ENCODE assay signal across 1 cellular context in genomic region chr11:63672934-63673539, GRCh38.
A peak's percentile ranks its signal among the peaks of the same experiment; 100 is the strongest.
TF ChIP-seq lines count a peak whose summit lies in the region.

No MANE protein-coding gene starts in this region.

TF ChIP-seq in K562, 482 proteins besides CTCF, POLR2A, EP300 and RAD21:
- TF ChIP-seq L3MBTL2 (IDR thresholded peaks at IDR 0.05) (0 out of 2 replicates have a peak, but pooled peaks have one; percentile 39), KAT7 (CRISPR knock-in tag; IDR thresholded peaks at IDR 0.05; ENCODE audit: borderline replicate concordance) (no peak), ZC3H11A (IDR thresholded peaks at IDR 0.05; ENCODE audit: low read depth, low read length) (no peak), ZNF253 (CRISPR knock-in tag; conservative IDR thresholded peaks at IDR 0.05) (no peak), POLR2H (tag; IDR thresholded peaks at IDR 0.05; ENCODE audit: low read depth) (peak; percentile 54), CBX3 (IDR thresholded peaks at IDR 0.05; ENCODE audit: borderline replicate concordance in 1 of 2, low read length in 2 of 2) (no peak), ATF3 (IDR thresholded peaks at IDR 0.05) (peak; percentile 90), ATF3 (CRISPR knock-in tag; conservative IDR thresholded peaks at IDR 0.05) (no peak), MNT (conservative IDR thresholded peaks at IDR 0.05) (no peak), NR2C2 (CRISPR knock-in tag; IDR thresholded peaks at IDR 0.05) (no peak), NR2C2 (tag; IDR thresholded peaks at IDR 0.05) (peak; percentile 48; the same call in 1 of the 2 replicates), ZNF589 (CRISPR knock-in tag; IDR thresholded peaks at IDR 0.05; ENCODE audit: low read depth) (no peak), DACH1 (IDR thresholded peaks at IDR 0.05; ENCODE audit: partially characterized antibody) (no peak), CEBPG (CRISPR knock-in tag; IDR thresholded peaks at IDR 0.05) (0 out of 2 replicates have a peak, but pooled peaks have one; percentile 24), CEBPG (tag; conservative IDR thresholded peaks at IDR 0.05 in 1 of 2, IDR thresholded peaks at IDR 0.05 in 1 of 2) (peak; percentile 48 to 94; a peak in 3 of 4 replicates), C11orf30 (IDR thresholded peaks at IDR 0.05; ENCODE audit: low read depth) (no peak), ATF7 (IDR thresholded peaks at IDR 0.05) (peak; percentile 34; the same call in 1 of the 2 replicates), SMAD2 (IDR thresholded peaks at IDR 0.05; ENCODE audit: low read depth, low read length) (no peak), CREBBP (IDR thresholded peaks at IDR 0.05; ENCODE audit: low read depth, low read length) (no peak), ESRRA (IDR thresholded peaks at IDR 0.05; ENCODE audit: borderline replicate concordance, low read depth) (peak; percentile 47; the same call in 1 of the 2 replicates), KHSRP (IDR thresholded peaks at IDR 0.05) (no peak), RBM25 (IDR thresholded peaks at IDR 0.05; ENCODE audit: low read depth, low read length, severe bottlenecking) (peak; percentile 42), TRIM24 (IDR thresholded peaks at IDR 0.05) (0 out of 4 replicates have a peak, but pooled peaks of 1 of the 2 experiments have one; percentile 39), NFATC3 (IDR thresholded peaks at IDR 0.05) (no peak), BACH1 (tag; IDR thresholded peaks at IDR 0.05) (no peak), ARHGAP35 (IDR thresholded peaks at IDR 0.05; ENCODE audit: partially characterized antibody) (no peak), BCOR (IDR thresholded peaks at IDR 0.05) (peak; percentile 30; the same call in 1 of the 2 replicates), SMAD4 (CRISPR knock-in tag; conservative IDR thresholded peaks at IDR 0.05) (0 out of 2 replicates have a peak, but pooled peaks have one; percentile 25), CEBPB (tag; IDR thresholded peaks at IDR 0.05) (peak; percentile 31; the same call in 1 of the 2 replicates)
- TF ChIP-seq, protein P1, sequence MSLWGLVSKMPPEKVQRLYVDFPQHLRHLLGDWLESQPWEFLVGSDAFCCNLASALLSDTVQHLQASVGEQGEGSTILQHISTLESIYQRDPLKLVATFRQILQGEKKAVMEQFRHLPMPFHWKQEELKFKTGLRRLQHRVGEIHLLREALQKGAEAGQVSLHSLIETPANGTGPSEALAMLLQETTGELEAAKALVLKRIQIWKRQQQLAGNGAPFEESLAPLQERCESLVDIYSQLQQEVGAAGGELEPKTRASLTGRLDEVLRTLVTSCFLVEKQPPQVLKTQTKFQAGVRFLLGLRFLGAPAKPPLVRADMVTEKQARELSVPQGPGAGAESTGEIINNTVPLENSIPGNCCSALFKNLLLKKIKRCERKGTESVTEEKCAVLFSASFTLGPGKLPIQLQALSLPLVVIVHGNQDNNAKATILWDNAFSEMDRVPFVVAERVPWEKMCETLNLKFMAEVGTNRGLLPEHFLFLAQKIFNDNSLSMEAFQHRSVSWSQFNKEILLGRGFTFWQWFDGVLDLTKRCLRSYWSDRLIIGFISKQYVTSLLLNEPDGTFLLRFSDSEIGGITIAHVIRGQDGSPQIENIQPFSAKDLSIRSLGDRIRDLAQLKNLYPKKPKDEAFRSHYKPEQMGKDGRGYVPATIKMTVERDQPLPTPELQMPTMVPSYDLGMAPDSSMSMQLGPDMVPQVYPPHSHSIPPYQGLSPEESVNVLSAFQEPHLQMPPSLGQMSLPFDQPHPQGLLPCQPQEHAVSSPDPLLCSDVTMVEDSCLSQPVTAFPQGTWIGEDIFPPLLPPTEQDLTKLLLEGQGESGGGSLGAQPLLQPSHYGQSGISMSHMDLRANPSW (CRISPR knock-in tag; IDR thresholded peaks at IDR 0.05) = no peak
- TF ChIP-seq, protein P2, sequence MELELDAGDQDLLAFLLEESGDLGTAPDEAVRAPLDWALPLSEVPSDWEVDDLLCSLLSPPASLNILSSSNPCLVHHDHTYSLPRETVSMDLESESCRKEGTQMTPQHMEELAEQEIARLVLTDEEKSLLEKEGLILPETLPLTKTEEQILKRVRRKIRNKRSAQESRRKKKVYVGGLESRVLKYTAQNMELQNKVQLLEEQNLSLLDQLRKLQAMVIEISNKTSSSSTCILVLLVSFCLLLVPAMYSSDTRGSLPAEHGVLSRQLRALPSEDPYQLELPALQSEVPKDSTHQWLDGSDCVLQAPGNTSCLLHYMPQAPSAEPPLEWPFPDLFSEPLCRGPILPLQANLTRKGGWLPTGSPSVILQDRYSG (tag; conservative IDR thresholded peaks at IDR 0.05; ENCODE audit: low read depth) = no peak
TF ChIP-seq in K562: peak in this region for 12.
